Comparison of ENCODE assay signal across 12 cellular contexts in genomic region chr1:111422546-111423391, GRCh38. TPM values are rescaled to one million over a fixed set of nuclear protein-coding genes. Genes with fewer than 3 reads are reported as not detected.
A peak's percentile ranks its signal among the peaks of the same experiment; 100 is the strongest.
DNase-seq lines count a peak whose midpoint lies in the region; ATAC-seq and TF ChIP-seq lines count a peak whose summit lies in the region.
"Had no signal": no experiment of that assay in that cellular context is flagged by ENCODE, and none has a peak within 500 bp of the region (broad histone marks: within the 10 kb centered on the region; RNA-seq: fewer than 3 reads in every experiment).

No MANE protein-coding gene starts in this region.

- H3K27ac Mint-ChIP-seq in activated T-cell treated with anti-CD3 and anti-CD28 coated beads, Interleukin-2, amount 50 U/mL, for 72 hours, result no peak overlapping the region
- H3K27ac Mint-ChIP-seq in stimulated activated effector memory CD8-positive, alpha-beta T cell treated with anti-CD3 and anti-CD28 coated beads, Interleukin-12 subunit alpha, Interleukin-12 subunit beta, amount 100 ng/mL, for 72 hours, result no peak overlapping the region
- H3K27ac Mint-ChIP-seq: natural killer cell treated with Interleukin-12 subunit alpha and Interleukin-12 subunit beta and Interleukin-15 and Interleukin-18, amount 100 ng/mL, for 72 hours; stimulated activated memory B cell treated with anti-CD40 and anti-IgM and Interleukin-4, amounts not matched to agents 10 μg/mL and 1 μg/mL and 100 μg/mL, for 72 hours had no signal

- POLR2A ChIA-PET in RWPE1 (lab: Yijun Ruan, JAX; ENCODE audit: low non-redundant PET), result no interaction called here

- ATAC-seq in activated T-cell treated with anti-CD3 and anti-CD28 coated beads, Interleukin-2, amount 50 U/mL, for 72 hours (replicated peaks in 1 of 2), result no peak
- ATAC-seq in stimulated activated effector memory CD8-positive, alpha-beta T cell treated with anti-CD3 and anti-CD28 coated beads, Interleukin-12 subunit alpha, Interleukin-12 subunit beta, amount 100 ng/mL, for 72 hours, result no peak
- ATAC-seq: esophagus mucosa; natural killer cell treated with Interleukin-12 subunit alpha and Interleukin-12 subunit beta and Interleukin-15 and Interleukin-18, amount 100 ng/mL, for 72 hours; stimulated activated memory B cell treated with anti-CD40 and anti-IgM and Interleukin-4, amounts not matched to agents 10 μg/mL and 1 μg/mL and 100 μg/mL, for 72 hours had no signal

- H3K27ac ChIP-seq in 22Rv1 (peak overlapping the region; percentile 47), RWPE1 (no peak overlapping the region)

- CTCF ChIA-PET in RWPE1 (lab: Yijun Ruan, JAX), result interaction anchor here (0.5 to 2.0 kb wide), 3 partner anchors 22 to 336 kb away, joined by 3 to 4 read pairs (median 3); no protein-coding TSS in a partner anchor

- H3K9me3 Mint-ChIP-seq in activated T-cell treated with anti-CD3 and anti-CD28 coated beads, Interleukin-2, amount 50 U/mL, for 72 hours, result no peaks in the 10 kb centered on the region
- no peaks in the 10 kb centered on the region for H3K9me3 Mint-ChIP-seq in stimulated activated effector memory CD8-positive, alpha-beta T cell treated with anti-CD3 and anti-CD28 coated beads, Interleukin-12 subunit alpha, Interleukin-12 subunit beta, amount 100 ng/mL, for 72 hours
- H3K9me3 Mint-ChIP-seq: natural killer cell treated with Interleukin-12 subunit alpha and Interleukin-12 subunit beta and Interleukin-15 and Interleukin-18, amount 100 ng/mL, for 72 hours; stimulated activated memory B cell treated with anti-CD40 and anti-IgM and Interleukin-4, amounts not matched to agents 10 μg/mL and 1 μg/mL and 100 μg/mL, for 72 hours had no signal

- DNase-seq in HT-29 (ENCODE audit: low spot score) (peak; percentile 90), RWPE1 (ENCODE audit: low spot score) (peak; percentile 15), kidney tubule cell (ENCODE audit: low spot score) (peak; percentile 98), mesenteric fat pad (ENCODE audit: low spot score) (no peak), C1 segment of cervical spinal cord (lab: John Stamatoyannopoulos, UW) (no peak)
- no peak for DNase-seq in activated T-cell treated with anti-CD3 and anti-CD28 coated beads, Interleukin-2, amount 50 U/mL, for 72 hours
- no peak for DNase-seq in stimulated activated effector memory CD8-positive, alpha-beta T cell treated with anti-CD3 and anti-CD28 coated beads, Interleukin-12 subunit alpha, Interleukin-12 subunit beta, amount 100 ng/mL, for 72 hours (ENCODE audit: low spot score in 2 of 2)
- DNase-seq: NCI-H1048 had no signal

- no peaks in the 10 kb centered on the region for H3K4me1 Mint-ChIP-seq in activated T-cell treated with anti-CD3 and anti-CD28 coated beads, Interleukin-2, amount 50 U/mL, for 72 hours (ENCODE audit: low read depth)
- no peaks in the 10 kb centered on the region for H3K4me1 Mint-ChIP-seq in stimulated activated effector memory CD8-positive, alpha-beta T cell treated with anti-CD3 and anti-CD28 coated beads, Interleukin-12 subunit alpha, Interleukin-12 subunit beta, amount 100 ng/mL, for 72 hours
- H3K4me1 Mint-ChIP-seq: stimulated activated memory B cell treated with anti-CD40 and anti-IgM and Interleukin-4, amounts not matched to agents 10 μg/mL and 1 μg/mL and 100 μg/mL, for 72 hours had no signal

- no peaks in the 10 kb centered on the region for H3K27me3 Mint-ChIP-seq in activated T-cell treated with anti-CD3 and anti-CD28 coated beads, Interleukin-2, amount 50 U/mL, for 72 hours (ENCODE audit: low read depth)
- H3K27me3 Mint-ChIP-seq: stimulated activated memory B cell treated with anti-CD40 and anti-IgM and Interleukin-4, amounts not matched to agents 10 μg/mL and 1 μg/mL and 100 μg/mL, for 72 hours had no signal

- H3K36me3 Mint-ChIP-seq in activated T-cell treated with anti-CD3 and anti-CD28 coated beads, Interleukin-2, amount 50 U/mL, for 72 hours (ENCODE audit: insufficient read depth in 2 of 2), result no peaks in the 10 kb centered on the region
- H3K36me3 Mint-ChIP-seq in stimulated activated effector memory CD8-positive, alpha-beta T cell treated with anti-CD3 and anti-CD28 coated beads, Interleukin-12 subunit alpha, Interleukin-12 subunit beta, amount 100 ng/mL, for 72 hours, result no peaks in the 10 kb centered on the region
- H3K36me3 Mint-ChIP-seq: natural killer cell treated with Interleukin-12 subunit alpha and Interleukin-12 subunit beta and Interleukin-15 and Interleukin-18, amount 100 ng/mL, for 72 hours had no signal

- TF ChIP-seq CTCF in 22Rv1 (IDR thresholded peaks at IDR 0.05), result peak; percentile 35
- TF ChIP-seq CTCF in RWPE1 (conservative IDR thresholded peaks at IDR 0.05; ENCODE audit: low read depth), result no peak

- no peak overlapping the region for H3K4me3 Mint-ChIP-seq in activated T-cell treated with anti-CD3 and anti-CD28 coated beads, Interleukin-2, amount 50 U/mL, for 72 hours
- no peak overlapping the region for H3K4me3 Mint-ChIP-seq in stimulated activated effector memory CD8-positive, alpha-beta T cell treated with anti-CD3 and anti-CD28 coated beads, Interleukin-12 subunit alpha, Interleukin-12 subunit beta, amount 100 ng/mL, for 72 hours
- H3K4me3 Mint-ChIP-seq: natural killer cell treated with Interleukin-12 subunit alpha and Interleukin-12 subunit beta and Interleukin-15 and Interleukin-18, amount 100 ng/mL, for 72 hours; stimulated activated memory B cell treated with anti-CD40 and anti-IgM and Interleukin-4, amounts not matched to agents 10 μg/mL and 1 μg/mL and 100 μg/mL, for 72 hours had no signal

RNA-seq across cellular contexts. Expression of gene OVGP1, which starts 4.8 kb away (rescaled TPM):
- total RNA-seq in HT-29 (2014; rRNA removed; shearing (Covaris generic)), result 0.91 and 1.5 TPM in 2 replicates
- 1.4 TPM for total RNA-seq in mesenteric fat pad
- total RNA-seq in activated T-cell treated with anti-CD3 and anti-CD28 coated beads, Interleukin-2, amount 50 U/mL, for 72 hours, result 1 to 10 TPM; 5.1 to 7.2 TPM

RNA-seq across cellular contexts. Expression of gene WDR77, which starts 26.3 kb away (rescaled TPM):
- 63.9 and 70.0 TPM in 2 replicates for total RNA-seq in HT-29 (2014; rRNA removed; shearing (Covaris generic))
- 35.4 TPM for total RNA-seq in mesenteric fat pad
- 10 to 100 TPM; 15.7 to 21.5 TPM for total RNA-seq in activated T-cell treated with anti-CD3 and anti-CD28 coated beads, Interleukin-2, amount 50 U/mL, for 72 hours

RNA-seq across cellular contexts. Expression of gene ATP5PB, which starts 26.5 kb away (rescaled TPM):
- 282 and 311 TPM in 2 replicates for total RNA-seq in HT-29 (2014; rRNA removed; shearing (Covaris generic))
- 161 TPM for total RNA-seq in mesenteric fat pad
- 100 to 1,000 TPM; 203 to 245 TPM for total RNA-seq in activated T-cell treated with anti-CD3 and anti-CD28 coated beads, Interleukin-2, amount 50 U/mL, for 72 hours

RNA-seq across cellular contexts. Expression of gene C1orf162, which starts 51.0 kb away (rescaled TPM):
- not detected in 2 replicates for total RNA-seq in HT-29 (2014; rRNA removed; shearing (Covaris generic))
- total RNA-seq in mesenteric fat pad, result 98.7 TPM
- total RNA-seq in activated T-cell treated with anti-CD3 and anti-CD28 coated beads, Interleukin-2, amount 50 U/mL, for 72 hours, result 10 to 100 TPM; 11.4 to 11.7 TPM

Comparison
In these comparisons a context has a peak if more than half of its experiments do, and no peak if none do; other contexts are left out.
1. DNase-seq: peak in HT-29 (single experiment), RWPE1 (single experiment) and kidney tubule cell (single experiment); none in mesenteric fat pad (single experiment), activated T-cell treated with anti-CD3 and anti-CD28 coated beads, Interleukin-2, amount 50 U/mL, for 72 hours (0 of 2), C1 segment of cervical spinal cord (0 of 14) and stimulated activated effector memory CD8-positive, alpha-beta T cell treated with anti-CD3 and anti-CD28 coated beads, Interleukin-12 subunit alpha, Interleukin-12 subunit beta, amount 100 ng/mL, for 72 hours (0 of 2).